Comparison of ENCODE assay signal across 29 cellular contexts in genomic region chr6:167030222-167031072, GRCh38. TPM values are rescaled to one million over a fixed set of nuclear protein-coding genes. Genes with fewer than 3 reads are reported as not detected.
DNase-seq lines count a peak whose midpoint lies in the region; ATAC-seq and TF ChIP-seq lines count a peak whose summit lies in the region.
"Had no signal": no experiment of that assay in that cellular context is flagged by ENCODE, and none has a peak within 500 bp of the region (broad histone marks: within the 10 kb centered on the region; RNA-seq: fewer than 3 reads in every experiment).

No MANE protein-coding gene starts in this region.

- H3K27ac ChIP-seq in ectodermal cell (ENCODE audit: insufficient read depth, low read depth, low read length, poor library complexity, severe bottlenecking) (peak overlapping the region; percentile 30), RWPE1 (no peak overlapping the region)
- H3K27ac ChIP-seq: BLaER1, tibial artery had no signal

- H3K36me3 Mint-ChIP-seq in CD14-positive monocyte (peaks cover 65 to 73% of the 10 kb centered on the region in 2 donors), neural crest cell (ENCODE audit: low read depth) (peaks cover 39% of the 10 kb centered on the region)

- H3K4me1 ChIP-seq in ectodermal cell (ENCODE audit: control insufficient read depth, insufficient read depth, low read length), result no peaks in the 10 kb centered on the region
- H3K4me1 ChIP-seq: BLaER1, tibial artery had no signal

- intact Hi-C loops in CD14-positive monocyte (cut with micrococcal nuclease), result no loop called here

- H3K9me3 Mint-ChIP-seq in CD14-positive monocyte (no peaks in the 10 kb centered on the region), neural crest cell (no peaks in the 10 kb centered on the region)
- H3K9me3 Mint-ChIP-seq: activated CD4-positive, alpha-beta memory T cell treated with anti-CD3 and anti-CD28 coated beads for 36 hours; brain; naive thymus-derived CD4-positive, alpha-beta T cell had no signal

- H3K4me3 ChIP-seq in ectodermal cell (ENCODE audit: insufficient read depth, low read depth, low read length), result no peak overlapping the region
- H3K4me3 ChIP-seq: BLaER1, HAP-1, left ventricle myocardium inferior, tibial artery had no signal

- peaks cover 49% of the 10 kb centered on the region for H3K36me3 ChIP-seq in ectodermal cell (ENCODE audit: control insufficient read depth, insufficient read depth, low read length)

- POLR2A ChIA-PET in RWPE1 (lab: Yijun Ruan, JAX; ENCODE audit: low non-redundant PET), result no interaction called here

- CTCF ChIA-PET in RWPE1 (lab: Yijun Ruan, JAX), result interaction anchor here (0.5 to 0.7 kb wide), 2 partner anchors 108 to 114 kb away, joined by 3 read pairs; no protein-coding TSS in a partner anchor

- ATAC-seq in SK-N-SH treated with all-trans-retinoic acid at 6 μM for 48 hours, result peak; percentile 34; the same call in 1 of the 3 replicates
- ATAC-seq: HepG2; naive thymus-derived CD4-positive, alpha-beta T cell had no signal

- H3K27ac Mint-ChIP-seq in CD14-positive monocyte, result peak overlapping the region in 5 of 7 donors; percentile 35 to 43 (median 41)
- H3K27ac Mint-ChIP-seq in neural crest cell (ENCODE audit: unreplicated experiment), result peak overlapping the region; percentile 45
- H3K27ac Mint-ChIP-seq: activated CD4-positive, alpha-beta memory T cell treated with anti-CD3 and anti-CD28 coated beads for 36 hours; brain had no signal

- H3K4me3 Mint-ChIP-seq in CD14-positive monocyte (no peak overlapping the region), neural crest cell (no peak overlapping the region)
- H3K4me3 Mint-ChIP-seq: activated CD4-positive, alpha-beta memory T cell treated with anti-CD3 and anti-CD28 coated beads for 36 hours; brain; naive thymus-derived CD4-positive, alpha-beta T cell had no signal

- DNase-seq in CD14-positive monocyte (ENCODE audit: low spot score), result no peak
- DNase-seq in neural crest cell (ENCODE audit: low read depth, low spot score), result no peak
- DNase-seq in NCI-H146 treated with DMSO at 0.1 percent for 48 hours (lab: John Stamatoyannopoulos, UW; ENCODE audit: unreplicated experiment), result no peak
- DNase-seq in GM03348 (ENCODE audit: low spot score), result no peak
- no peak for DNase-seq in RWPE1 (ENCODE audit: low spot score)
- DNase-seq: activated CD4-positive, alpha-beta memory T cell treated with anti-CD3 and anti-CD28 coated beads for 36 hours; activated CD8-positive, alpha-beta memory T cell treated with anti-CD3 and anti-CD28 coated beads, Interleukin-2, amount 50 U/mL, for 4 hours; activated naive CD4-positive, alpha-beta T cell treated with anti-CD3 and anti-CD28 coated beads, Interleukin-2, amount 50 U/mL, for 16 hours; DMS153; effector CD4-positive, alpha-beta T cell; Karpas-422; left ventricle myocardium inferior; midbrain; naive thymus-derived CD4-positive, alpha-beta T cell; NCI-H1417 treated with DMSO at 0.1 percent for 48 hours; NCI-H2081 treated with DMSO at 0.1 percent for 48 hours; NCI-H345; NCI-H69; occipital lobe; SHP77 treated with DMSO at 0.1 percent for 48 hours; stimulated activated CD4-positive, alpha-beta T cell treated with anti-CD3 and anti-CD28 coated beads, Interleukin-4, amount 100 ng/mL, for 1 hour; SW 1271; tibial artery had no signal

- H3K27me3 ChIP-seq in ectodermal cell (ENCODE audit: control insufficient read depth, insufficient read depth, low read length, poor library complexity, severe bottlenecking), result no peaks in the 10 kb centered on the region
- H3K27me3 ChIP-seq: BLaER1, tibial artery had no signal

- WGBS in ectodermal cell, 2 experiments, result 96 to 97% methylated on average over 10 to 11 of the region's 11 CpGs

- H3K27me3 Mint-ChIP-seq in CD14-positive monocyte (ENCODE audit: low read depth in 3 of 3) (no peaks in the 10 kb centered on the region), neural crest cell (ENCODE audit: low read depth) (no peaks in the 10 kb centered on the region)
- H3K27me3 Mint-ChIP-seq: activated CD4-positive, alpha-beta memory T cell treated with anti-CD3 and anti-CD28 coated beads for 36 hours; brain; naive thymus-derived CD4-positive, alpha-beta T cell had no signal

- TF ChIP-seq CTCF in CD14-positive monocyte (IDR thresholded peaks at IDR 0.05), result no peak
- no peak for TF ChIP-seq CTCF in neural crest cell (conservative IDR thresholded peaks at IDR 0.05)
- TF ChIP-seq CTCF in RWPE1 (conservative IDR thresholded peaks at IDR 0.05; ENCODE audit: low read depth), result no peak

- no peaks in the 10 kb centered on the region for H3K4me1 Mint-ChIP-seq in CD14-positive monocyte
- H3K4me1 Mint-ChIP-seq in neural crest cell, result no peaks in the 10 kb centered on the region
- H3K4me1 Mint-ChIP-seq: brain had no signal

- H3K9me3 ChIP-seq in ectodermal cell (ENCODE audit: control insufficient read depth, low read length), result no peaks in the 10 kb centered on the region
- H3K9me3 ChIP-seq: BLaER1, HAP-1, left ventricle myocardium inferior, tibial artery had no signal

TF ChIP-seq in SK-N-SH treated with all-trans-retinoic acid at 6 μM for 48 hours, 23 proteins besides CTCF, POLR2A, EP300 and RAD21:
- TF ChIP-seq ZNF70 (CRISPR knock-in tag; IDR thresholded peaks at IDR 0.05) (peak; percentile 37; the same call in 1 of the 2 replicates), TCF4 (CRISPR knock-in tag; IDR thresholded peaks at IDR 0.05; ENCODE audit: borderline replicate concordance) (peak; percentile 48; the same call in 1 of the 2 replicates), ARNTL (CRISPR knock-in tag; IDR thresholded peaks at IDR 0.05; ENCODE audit: borderline replicate concordance, low read depth) (no peak), TSHZ2 (CRISPR knock-in tag; IDR thresholded peaks at IDR 0.05) (peak; percentile 40; the same call in 1 of the 2 replicates)

RNA-seq across cellular contexts. Expression of gene CEP43, which starts 31.2 kb away (rescaled TPM):
- polyA plus RNA-seq in CD14-positive monocyte, result 1 to 10 TPM; 3.8 to 7.1 TPM
- polyA plus RNA-seq in ectodermal cell (2013, experiment 1 of 4), result 41.5 TPM
- 45.1 TPM for polyA plus RNA-seq in ectodermal cell (2013, experiment 2 of 4)
- polyA plus RNA-seq in ectodermal cell (2013, experiment 3 of 4), result 30.0 TPM
- 31.9 TPM for polyA plus RNA-seq in ectodermal cell (2013, experiment 4 of 4)
- 36.5 and 42.2 TPM in 2 replicates for total RNA-seq in neural crest cell
